Comparison of ENCODE assay signal across 7 cellular contexts in genomic region chr10:72260215-72260587, GRCh38. TPM values are rescaled to one million over a fixed set of nuclear protein-coding genes. Genes with fewer than 3 reads are reported as not detected.
DNase-seq lines count a peak whose midpoint lies in the region; ATAC-seq, FAIRE-seq and TF ChIP-seq lines count a peak whose summit lies in the region.

No MANE protein-coding gene starts in this region.

- ATAC-seq in IMR-90 (ENCODE audit: low read depth), result no peak
- ATAC-seq in HepG2, result no peak; the same call in 1 of the 3 replicates
- no peak for ATAC-seq in GM19397 (IDR thresholded peaks at IDR 0.05; ENCODE audit: unreplicated experiment)

- dilution Hi-C loops in IMR-90 (cut with HindIII; ENCODE audit: low sequenced_read_pairs, unreplicated experiment), result no loop called here

- peak overlapping the region; percentile 92 for H2BK120ac ChIP-seq in IMR-90 (ENCODE audit: low read depth, low read length)

- H2BK5ac ChIP-seq in IMR-90 (ENCODE audit: low read depth, low read length, poor library complexity, severe bottlenecking), result peak overlapping the region; percentile 78

- H3K9ac ChIP-seq in IMR-90 (ENCODE audit: low read depth, low read length), result peak overlapping the region; percentile 76
- peak overlapping the region; percentile 74 for H3K9ac ChIP-seq in HepG2 (ENCODE audit: insufficient read depth, low read depth, low read length)

- H3K9me1 ChIP-seq in IMR-90 (ENCODE audit: insufficient read depth, low read length), result peaks cover 16% of the 10 kb centered on the region

- peak overlapping the region; percentile 81 for H2AK5ac ChIP-seq in IMR-90 (ENCODE audit: low read depth, low read length)

- POLR2A ChIA-PET in IMR-90 (lab: Charles Lee; ENCODE audit: unreplicated experiment), result interaction anchor here (0.6 to 1.7 kb wide), 3 partner anchors 14 to 16 kb away, joined by 6 to 8 read pairs (median 7); partner anchors contain the start of gene DDIT4
- POLR2A ChIA-PET in HepG2 (lab: Yijun Ruan, JAX), result interaction anchor here (1.0 to 5.8 kb wide), 15 partner anchors 9 to 95 kb away, joined by 3 to 155 read pairs (median 7); partner anchors contain the start of genes ANAPC16, ASCC1, DDIT4 and DNAJB12

- H4K8ac ChIP-seq in IMR-90 (ENCODE audit: low read depth in 2 of 2, low read length in 2 of 2), result peak overlapping the region; percentile 83 to 90

- CTCF ChIA-PET in IMR-90 (lab: Yijun Ruan, JAX) (interaction anchor here (1.0 to 2.2 kb wide), 4 partner anchors 14 to 285 kb away, joined by 3 to 4 read pairs (median 3); partner anchors contain the start of gene DDIT4), HepG2 (lab: Yijun Ruan, JAX; ENCODE audit: low intra/inter-chr PET ratio, low total read pairs) (no interaction called here)

- intact Hi-C loops in IMR-90 (cut with micrococcal nuclease) (loop anchor here (2.0 kb wide), 1 partner anchor 15 kb away; no protein-coding TSS in a partner anchor), HepG2 (cut with micrococcal nuclease; ENCODE audit: unreplicated experiment) (loop anchor here (2.0 kb wide), 2 partner anchors 43 to 69 kb away; partner anchors contain the start of genes ANAPC16 and ASCC1), testis (cut with DNase I; ENCODE audit: low total_unique reads) (no loop called here)

- H2BK15ac ChIP-seq in IMR-90 (ENCODE audit: low read depth, low read length), result peak overlapping the region; percentile 65; the same call in 2 of the 3 replicates

- peak overlapping the region; percentile 88 for H3K23ac ChIP-seq in IMR-90 (ENCODE audit: low read depth, low read length)

- H4K5ac ChIP-seq in IMR-90 (ENCODE audit: low read depth, low read length), result peak overlapping the region; percentile 56

- no peak for TF ChIP-seq CTCF in IMR-90 (conservative IDR thresholded peaks at IDR 0.05; ENCODE audit: low read depth, low read length)
- TF ChIP-seq CTCF in HepG2 (CRISPR knock-in tag; IDR thresholded peaks at IDR 0.05), result no peak
- no peak for TF ChIP-seq CTCF in testis (IDR thresholded peaks at IDR 0.05)

- H3K4me2 ChIP-seq in IMR-90 (ENCODE audit: low read depth, low read length) (peak overlapping the region; percentile 32), HepG2 (ENCODE audit: low read depth, low read length) (peak overlapping the region; percentile 91)

- H2BK20ac ChIP-seq in IMR-90 (ENCODE audit: low read depth, low read length), result peak overlapping the region; percentile 91

- H3K27ac ChIP-seq in IMR-90 (ENCODE audit: insufficient read depth, low read length), result peak overlapping the region; percentile 97
- peak overlapping the region; percentile 70 for H3K27ac ChIP-seq in adipose tissue (ENCODE audit: low read depth, low read length)
- H3K27ac ChIP-seq in HepG2 (ENCODE audit: extremely low read length, insufficient read depth, low read length), result peak overlapping the region; percentile 91
- peak overlapping the region; percentile 87 to 94 for H3K27ac ChIP-seq in testis

- no CpG with 5 or more reads among the region's 5 CpGs for WGBS in IMR-90 (ENCODE audit: extremely low coverage in 2 of 2, insufficient read length in 1 of 2), 2 experiments
- 29 to 48% (median 34%) methylated on average over 5 of the region's 5 CpGs for WGBS in adipose tissue, 3 donors
- WGBS in HepG2 (ENCODE audit: low lambda C conversion rate), result 2% methylated on average over 4 of the region's 5 CpGs
- WGBS in testis, 2 donors, result 17 to 23% methylated on average over 5 of the region's 5 CpGs

- BruUV-seq in IMR-90 (replicated peaks; lab: Mats Ljungman, UMichigan), result no TSS peak
- TSS peak; percentile 57 for BruUV-seq in HepG2 (replicated peaks; lab: Mats Ljungman, UMichigan)

- no peaks in the 10 kb centered on the region for H3K27me3 ChIP-seq in IMR-90 (ENCODE audit: control insufficient read depth, insufficient read depth, low read length)
- no peaks in the 10 kb centered on the region for H3K27me3 ChIP-seq in HepG2 (ENCODE audit: control insufficient read depth in 1 of 2, insufficient read depth in 2 of 2, low read length in 2 of 2)
- H3K27me3 ChIP-seq in testis, result no peaks in the 10 kb centered on the region

- H2AK9ac ChIP-seq in IMR-90 (replicated peaks; ENCODE audit: low read depth, low read length, poor library complexity), result peak overlapping the region; percentile 98

- in situ Hi-C loops in IMR-90 (cut with MboI; ENCODE audit: low sequenced_read_pairs) (no loop called here), HepG2 (cut with HindIII; ENCODE audit: extremely low pct_ligation_motif_present, low pct_unique_long_range_greater_than_20kb) (no loop called here)

- no peaks in the 10 kb centered on the region for H3K79me1 ChIP-seq in IMR-90 (ENCODE audit: low read depth in 1 of 2, low read length in 2 of 2)

- TF ChIP-seq EP300 in HepG2 (IDR thresholded peaks at IDR 0.05; ENCODE audit: low read depth in 2 of 2, low read length in 2 of 2), result no peak
- no peak for TF ChIP-seq EP300 in HepG2 (CRISPR knock-in tag; IDR thresholded peaks at IDR 0.05; ENCODE audit: borderline replicate concordance)

- H3K18ac ChIP-seq in IMR-90 (ENCODE audit: low read depth, low read length), result peak overlapping the region; percentile 74

- H3K9me3 ChIP-seq in IMR-90 (ENCODE audit: control insufficient read depth, insufficient read depth, low read length) (no peaks in the 10 kb centered on the region), HepG2 (ENCODE audit: low read length) (no peaks in the 10 kb centered on the region), testis (no peaks in the 10 kb centered on the region)

- H4K91ac ChIP-seq in IMR-90 (ENCODE audit: insufficient read depth, low read depth, low read length), result peak overlapping the region; percentile 95

- no peak for FAIRE-seq in HepG2 (lab: Jason Lieb, UNC)

- H3K4ac ChIP-seq in IMR-90 (ENCODE audit: low read depth, low read length), result peak overlapping the region; percentile 94

- no peak for DNase-seq in IMR-90
- DNase-seq in HepG2 (ENCODE audit: low spot score), result no peak
- DNase-seq in testis, result no peak
- no peak for DNase-seq in AG08396 (ENCODE audit: low spot score)
- no peak for DNase-seq in stimulated activated CD4-positive, alpha-beta T cell treated with anti-CD3 and anti-CD28 coated beads, Interleukin-4, amount 100 ng/mL, for 4 hours

- H3K79me2 ChIP-seq in HepG2 (ENCODE audit: insufficient read depth, low read length), result no peaks in the 10 kb centered on the region

- no peak for TF ChIP-seq RAD21 in IMR-90 (IDR thresholded peaks at IDR 0.05; ENCODE audit: low read length)
- no peak for TF ChIP-seq RAD21 in HepG2 (CRISPR knock-in tag; IDR thresholded peaks at IDR 0.05)

- peak overlapping the region; percentile 97 for H2AFZ ChIP-seq in IMR-90 (replicated peaks; ENCODE audit: low read length, poor library complexity)
- H2AFZ ChIP-seq in HepG2 (ENCODE audit: low read length), result no peak overlapping the region

- H3K36me3 ChIP-seq in IMR-90 (ENCODE audit: control insufficient read depth, insufficient read depth, low read length) (no peaks in the 10 kb centered on the region), HepG2 (replicated peaks in 1 of 2; ENCODE audit: control insufficient read depth in 1 of 2, insufficient read depth in 2 of 2, low read length in 2 of 2) (no peaks in the 10 kb centered on the region), testis (ENCODE audit: low read depth, missing control alignments) (no peaks in the 10 kb centered on the region)

- H4K20me1 ChIP-seq in IMR-90 (ENCODE audit: insufficient read depth, low read length) (no peaks in the 10 kb centered on the region), HepG2 (ENCODE audit: insufficient read depth, low read length) (no peaks in the 10 kb centered on the region)

- TF ChIP-seq POLR2A in IMR-90 (IDR thresholded peaks at IDR 0.05; ENCODE audit: low read depth, low read length) (no peak), HepG2 (IDR thresholded peaks at IDR 0.05; ENCODE audit: insufficient read depth in 1 of 2, low read depth in 2 of 2, low read length in 2 of 2) (peak in 1 of 2 experiments; percentile 19; a peak in 1 of 4 replicates), testis (IDR thresholded peaks at IDR 0.05) (no peak)

- H3K56ac ChIP-seq in IMR-90 (ENCODE audit: extremely low read depth, insufficient read depth, low read length), result peak overlapping the region; percentile 62

- H3K4me1 ChIP-seq in IMR-90 (ENCODE audit: control insufficient read depth, insufficient read depth, low read length) (peaks cover 25% of the 10 kb centered on the region), HepG2 (ENCODE audit: insufficient read depth, low read length) (peaks cover 85% of the 10 kb centered on the region), testis (peaks cover 53% of the 10 kb centered on the region)

- H3K14ac ChIP-seq in IMR-90 (replicated peaks; ENCODE audit: low read depth, low read length), result peak overlapping the region; percentile 83

- no peak overlapping the region for H3K4me3 ChIP-seq in IMR-90 (ENCODE audit: insufficient read depth, low read depth, low read length)
- peak overlapping the region; percentile 11 to 74 (median 50); a peak in 5 of 6 replicates for H3K4me3 ChIP-seq in HepG2 (replicated peaks in 1 of 3; ENCODE audit: insufficient read depth in 1 of 3, low read depth in 2 of 3, low read length in 3 of 3)
- peak overlapping the region in 1 of 2 donors; percentile 70 for H3K4me3 ChIP-seq in testis

RNA-seq across cellular contexts. Expression of gene DDIT4, which starts 13.5 kb away (rescaled TPM):
- total RNA-seq in IMR-90 (2012; rRNA removed) (108 and 110 TPM in 2 replicates), HepG2 (2016; rRNA removed; fragmentation: Illumina TruSeq; extraction: Trizol) (35.2 and 35.6 TPM in 2 replicates), testis (10 to 100 TPM; 69.6 to 94.3 TPM)
- polyA plus RNA-seq in IMR-90 (2012; rRNA removed) (31.0 and 59.6 TPM in 2 replicates), adipose tissue (1,000 to 10,000 TPM in 1 of 3 donors, 100 to 1,000 TPM in 2; 103 to 1,196 (median 199) TPM), HepG2 (2011; rRNA removed) (40.7 and 78.9 TPM in 2 replicates), testis (ENCODE audit: insufficient read depth, low read depth, low replicate concordance) (46.6 TPM)
- polyA plus RNA-seq in IMR-90 (2012; cell fraction: cytosol; rRNA removed), result 38.8 and 80.6 TPM in 2 replicates
- polyA plus RNA-seq in IMR-90 (2012; cell fraction: nucleus; rRNA removed; ENCODE audit: low replicate concordance), result 80.3 and 93.3 TPM in 2 replicates
- 17.3 and 17.4 TPM in 2 replicates for total RNA-seq in HepG2 (2016; cell fraction: cytosol; rRNA removed; fragmentation: Illumina TruSeq; extraction: Trizol; ENCODE audit: low read depth)
- total RNA-seq in HepG2 (2016; cell fraction: insoluble cytoplasmic fraction; rRNA removed; fragmentation: Illumina TruSeq; extraction: Trizol), result 35.9 and 37.2 TPM in 2 replicates
- 34.5 and 35.2 TPM in 2 replicates for total RNA-seq in HepG2 (2016; cell fraction: membrane; rRNA removed; fragmentation: Illumina TruSeq; extraction: Trizol)
- total RNA-seq in HepG2 (2016; cell fraction: nucleus; rRNA removed; fragmentation: Illumina TruSeq; extraction: Trizol), result 19.2 and 19.4 TPM in 2 replicates
- polyA plus RNA-seq in HepG2 (2011; cell fraction: cytosol; rRNA removed), result 47.3 and 59.3 TPM in 2 replicates
- polyA plus RNA-seq in HepG2 (2011; cell fraction: nucleus; rRNA removed), result 73.1 and 98.3 TPM in 2 replicates
- 82.2 and 137 TPM in 2 replicates for polyA plus RNA-seq in HepG2 (2012)
- 3.8 and 5.2 TPM in 2 replicates for polyA plus RNA-seq in HepG2 (2016; cell fraction: cytosol; fragmentation: Illumina TruSeq; extraction: Trizol; ENCODE audit: low read depth)
- 24.9 and 26.7 TPM in 2 replicates for polyA plus RNA-seq in HepG2 (2016; cell fraction: insoluble cytoplasmic fraction; fragmentation: Illumina TruSeq; extraction: Trizol; ENCODE audit: low read depth)
- 8.1 and 8.4 TPM in 2 replicates for polyA plus RNA-seq in HepG2 (2016; cell fraction: membrane; fragmentation: Illumina TruSeq; extraction: Trizol; ENCODE audit: low read depth)
- polyA plus RNA-seq in HepG2 (2016; cell fraction: nucleus; fragmentation: Illumina TruSeq; extraction: Trizol; ENCODE audit: insufficient read depth, low read depth), result 27.3 and 28.4 TPM in 2 replicates
- 150 and 161 TPM in 2 replicates for polyA minus RNA-seq in HepG2 (2011; rRNA and poly(A)+ RNA removed; ENCODE audit: low replicate concordance)
- 74.7 and 77.2 TPM in 2 replicates for polyA minus RNA-seq in HepG2 (2011; cell fraction: cytosol; rRNA and poly(A)+ RNA removed)
- polyA minus RNA-seq in HepG2 (2011; cell fraction: nucleus; rRNA and poly(A)+ RNA removed), result 51.2 and 56.2 TPM in 2 replicates

RNA-seq across cellular contexts. Expression of gene ASCC1, which starts 44.1 kb away (rescaled TPM):
- total RNA-seq in IMR-90 (2012; rRNA removed), result 21.0 and 21.9 TPM in 2 replicates
- polyA plus RNA-seq in IMR-90 (2012; rRNA removed), result 12.3 and 15.9 TPM in 2 replicates
- polyA plus RNA-seq in IMR-90 (2012; cell fraction: cytosol; rRNA removed), result 5.2 and 5.6 TPM in 2 replicates
- 1.5 and 9.0 TPM in 2 replicates for polyA plus RNA-seq in IMR-90 (2012; cell fraction: nucleus; rRNA removed; ENCODE audit: low replicate concordance)
- polyA plus RNA-seq in adipose tissue, result 10 to 100 TPM; 13.3 to 34.1 (median 18.0) TPM
- 30.1 and 51.0 TPM in 2 replicates for total RNA-seq in HepG2 (2016; rRNA removed; fragmentation: Illumina TruSeq; extraction: Trizol)
- total RNA-seq in HepG2 (2016; cell fraction: cytosol; rRNA removed; fragmentation: Illumina TruSeq; extraction: Trizol; ENCODE audit: low read depth), result 5.7 and 7.9 TPM in 2 replicates
- total RNA-seq in HepG2 (2016; cell fraction: insoluble cytoplasmic fraction; rRNA removed; fragmentation: Illumina TruSeq; extraction: Trizol), result 31.9 and 52.7 TPM in 2 replicates
- total RNA-seq in HepG2 (2016; cell fraction: membrane; rRNA removed; fragmentation: Illumina TruSeq; extraction: Trizol), result 8.5 and 11.2 TPM in 2 replicates
- 19.7 and 20.4 TPM in 2 replicates for total RNA-seq in HepG2 (2016; cell fraction: nucleus; rRNA removed; fragmentation: Illumina TruSeq; extraction: Trizol)
- polyA plus RNA-seq in HepG2 (2011; rRNA removed), result 16.6 and 21.6 TPM in 2 replicates
- polyA plus RNA-seq in HepG2 (2011; cell fraction: cytosol; rRNA removed), result 12.4 and 18.1 TPM in 2 replicates
- 7.4 and 10.0 TPM in 2 replicates for polyA plus RNA-seq in HepG2 (2011; cell fraction: nucleus; rRNA removed)
- 23.8 and 25.1 TPM in 2 replicates for polyA plus RNA-seq in HepG2 (2012)
- polyA plus RNA-seq in HepG2 (2016; cell fraction: cytosol; fragmentation: Illumina TruSeq; extraction: Trizol; ENCODE audit: low read depth), result 2.5 and 3.4 TPM in 2 replicates
- 47.4 and 47.8 TPM in 2 replicates for polyA plus RNA-seq in HepG2 (2016; cell fraction: insoluble cytoplasmic fraction; fragmentation: Illumina TruSeq; extraction: Trizol; ENCODE audit: low read depth)
- 5.9 and 6.9 TPM in 2 replicates for polyA plus RNA-seq in HepG2 (2016; cell fraction: membrane; fragmentation: Illumina TruSeq; extraction: Trizol; ENCODE audit: low read depth)
- 22.3 and 27.0 TPM in 2 replicates for polyA plus RNA-seq in HepG2 (2016; cell fraction: nucleus; fragmentation: Illumina TruSeq; extraction: Trizol; ENCODE audit: insufficient read depth, low read depth)
- 21.8 and 33.7 TPM in 2 replicates for polyA minus RNA-seq in HepG2 (2011; rRNA and poly(A)+ RNA removed; ENCODE audit: low replicate concordance)
- 16.5 and 21.2 TPM in 2 replicates for polyA minus RNA-seq in HepG2 (2011; cell fraction: cytosol; rRNA and poly(A)+ RNA removed)
- polyA minus RNA-seq in HepG2 (2011; cell fraction: nucleus; rRNA and poly(A)+ RNA removed), result 25.8 and 32.3 TPM in 2 replicates
- total RNA-seq in testis, result 10 to 100 TPM; 48.8 to 58.3 TPM
- 47.4 TPM for polyA plus RNA-seq in testis (ENCODE audit: insufficient read depth, low read depth, low replicate concordance)

RNA-seq across cellular contexts. Expression of gene ANAPC16, which starts 44.4 kb away (rescaled TPM):
- total RNA-seq in IMR-90 (2012; rRNA removed), result 26.3 and 35.3 TPM in 2 replicates
- polyA plus RNA-seq in IMR-90 (2012; rRNA removed), result 17.4 and 25.2 TPM in 2 replicates
- polyA plus RNA-seq in IMR-90 (2012; cell fraction: cytosol; rRNA removed), result 11.2 and 14.4 TPM in 2 replicates
- 4.8 and 19.4 TPM in 2 replicates for polyA plus RNA-seq in IMR-90 (2012; cell fraction: nucleus; rRNA removed; ENCODE audit: low replicate concordance)
- polyA plus RNA-seq in adipose tissue, result 100 to 1,000 TPM in 2 of 3 donors, 10 to 100 TPM in 1; 97.2 to 165 (median 110) TPM
- total RNA-seq in HepG2 (2016; rRNA removed; fragmentation: Illumina TruSeq; extraction: Trizol), result 74.8 and 95.6 TPM in 2 replicates
- 91.2 and 103 TPM in 2 replicates for total RNA-seq in HepG2 (2016; cell fraction: cytosol; rRNA removed; fragmentation: Illumina TruSeq; extraction: Trizol; ENCODE audit: low read depth)
- total RNA-seq in HepG2 (2016; cell fraction: insoluble cytoplasmic fraction; rRNA removed; fragmentation: Illumina TruSeq; extraction: Trizol), result 76.8 and 94.9 TPM in 2 replicates
- 149 and 166 TPM in 2 replicates for total RNA-seq in HepG2 (2016; cell fraction: membrane; rRNA removed; fragmentation: Illumina TruSeq; extraction: Trizol)
- total RNA-seq in HepG2 (2016; cell fraction: nucleus; rRNA removed; fragmentation: Illumina TruSeq; extraction: Trizol), result 25.8 and 31.4 TPM in 2 replicates
- 70.4 and 89.4 TPM in 2 replicates for polyA plus RNA-seq in HepG2 (2011; rRNA removed)
- polyA plus RNA-seq in HepG2 (2011; cell fraction: cytosol; rRNA removed), result 49.3 and 62.9 TPM in 2 replicates
- polyA plus RNA-seq in HepG2 (2011; cell fraction: nucleus; rRNA removed), result 10.9 and 14.2 TPM in 2 replicates
- 59.2 and 62.8 TPM in 2 replicates for polyA plus RNA-seq in HepG2 (2012)
- polyA plus RNA-seq in HepG2 (2016; cell fraction: cytosol; fragmentation: Illumina TruSeq; extraction: Trizol; ENCODE audit: low read depth), result 138 and 184 TPM in 2 replicates
- 106 and 114 TPM in 2 replicates for polyA plus RNA-seq in HepG2 (2016; cell fraction: insoluble cytoplasmic fraction; fragmentation: Illumina TruSeq; extraction: Trizol; ENCODE audit: low read depth)
- 159 and 184 TPM in 2 replicates for polyA plus RNA-seq in HepG2 (2016; cell fraction: membrane; fragmentation: Illumina TruSeq; extraction: Trizol; ENCODE audit: low read depth)
- 52.6 and 58.6 TPM in 2 replicates for polyA plus RNA-seq in HepG2 (2016; cell fraction: nucleus; fragmentation: Illumina TruSeq; extraction: Trizol; ENCODE audit: insufficient read depth, low read depth)
- 27.8 and 41.1 TPM in 2 replicates for polyA minus RNA-seq in HepG2 (2011; rRNA and poly(A)+ RNA removed; ENCODE audit: low replicate concordance)
- 13.3 and 15.2 TPM in 2 replicates for polyA minus RNA-seq in HepG2 (2011; cell fraction: cytosol; rRNA and poly(A)+ RNA removed)
- polyA minus RNA-seq in HepG2 (2011; cell fraction: nucleus; rRNA and poly(A)+ RNA removed), result 9.3 and 13.2 TPM in 2 replicates
- total RNA-seq in testis, result 10 to 100 TPM; 43.8 to 47.9 TPM
- polyA plus RNA-seq in testis (ENCODE audit: insufficient read depth, low read depth, low replicate concordance), result 96.0 TPM
